In the genomic region with DNA sequence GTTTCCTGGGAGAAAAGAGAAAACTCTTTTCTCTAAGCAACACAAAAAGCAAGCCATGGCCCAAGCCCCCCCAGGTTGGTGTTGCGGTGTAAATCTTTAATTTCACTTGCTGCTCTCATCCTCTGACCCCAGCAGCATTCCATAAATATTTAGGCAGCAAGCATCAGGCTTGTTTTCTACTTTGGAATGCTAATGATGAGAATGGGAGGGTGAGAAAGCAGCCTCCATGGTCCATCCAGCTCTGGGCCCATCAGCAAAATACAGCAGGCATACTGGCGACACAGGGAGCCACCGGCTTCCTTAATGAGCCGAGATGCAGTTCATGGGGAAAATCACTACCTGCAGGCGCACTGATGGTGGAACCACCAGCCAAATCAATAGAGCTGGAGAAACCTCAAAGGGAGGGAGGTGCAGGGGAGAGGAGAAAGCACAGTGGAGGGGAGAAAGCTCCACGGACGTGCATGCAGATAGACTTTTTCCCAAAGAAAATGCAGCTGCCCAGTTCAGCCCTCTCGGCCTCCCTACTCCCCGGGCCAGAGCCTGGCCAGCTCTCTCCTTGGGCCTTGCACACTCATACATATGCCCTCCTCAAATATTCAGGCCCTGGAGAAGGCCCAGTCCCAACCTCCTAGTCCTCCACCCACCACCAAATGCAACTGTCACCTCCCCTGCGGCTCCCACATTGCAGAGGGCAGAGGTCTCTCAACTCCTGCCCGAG, we compare ENCODE assay signal across 15 cellular contexts.
"Had no signal": no experiment of that assay in that cellular context is flagged by ENCODE, and none has a peak within 500 bp of the region (broad histone marks: within the 10 kb centered on the region; RNA-seq: fewer than 3 reads in every experiment).

No MANE protein-coding gene starts in this region.

- ATAC-seq: gastrocnemius medialis; left cardiac atrium; mucosa of descending colon; natural killer cell; stimulated activated naive CD8-positive, alpha-beta T cell treated with anti-CD3 and anti-CD28 coated beads, Interleukin-15, amount 100 ng/mL, for 72 hours had no signal

- H3K27ac Mint-ChIP-seq: activated CD4-positive, alpha-beta memory T cell treated with anti-CD3 and anti-CD28 coated beads, Interleukin-2, amount 10 ng/mL, durations not matched to agents 7 days and 5 days; activated naive CD8-positive, alpha-beta T cell treated with anti-CD3 and anti-CD28 coated beads for 36 hours; natural killer cell; stimulated activated naive CD8-positive, alpha-beta T cell treated with anti-CD3 and anti-CD28 coated beads, Interleukin-15, amount 100 ng/mL, for 72 hours had no signal

- H3K9me3 ChIP-seq: colonic mucosa, gastrocnemius medialis, heart right ventricle, testis had no signal

- H3K27ac ChIP-seq: colonic mucosa, gastrocnemius medialis, heart right ventricle, testis had no signal

- DNase-seq: activated CD4-positive, alpha-beta memory T cell treated with anti-CD3 and anti-CD28 coated beads, Interleukin-2, amount 10 ng/mL, durations not matched to agents 7 days and 5 days; activated gamma-delta T cell; activated naive CD8-positive, alpha-beta T cell treated with anti-CD3 and anti-CD28 coated beads for 36 hours; activated T-cell treated with anti-CD3 and anti-CD28 coated beads, Interleukin-2, amount 50 U/mL, for 48 hours; colonic mucosa; effector CD8-positive, alpha-beta T cell; gastrocnemius medialis; heart right ventricle; left cardiac atrium; mucosa of descending colon; natural killer cell; stimulated activated CD4-positive, alpha-beta T cell treated with anti-CD3 and anti-CD28 coated beads, Interleukin-4, amount 100 ng/mL, for 1 hour; stimulated activated naive CD8-positive, alpha-beta T cell treated with anti-CD3 and anti-CD28 coated beads, Interleukin-15, amount 100 ng/mL, for 72 hours; T-helper 9 cell; testis had no signal

- H3K4me3 ChIP-seq: colonic mucosa, gastrocnemius medialis, heart right ventricle, mucosa of descending colon, testis had no signal

- H3K4me3 Mint-ChIP-seq: activated CD4-positive, alpha-beta memory T cell treated with anti-CD3 and anti-CD28 coated beads, Interleukin-2, amount 10 ng/mL, durations not matched to agents 7 days and 5 days; activated naive CD8-positive, alpha-beta T cell treated with anti-CD3 and anti-CD28 coated beads for 36 hours; natural killer cell; stimulated activated naive CD8-positive, alpha-beta T cell treated with anti-CD3 and anti-CD28 coated beads, Interleukin-15, amount 100 ng/mL, for 72 hours had no signal

- H3K36me3 Mint-ChIP-seq: natural killer cell had no signal

- H3K27me3 ChIP-seq: colonic mucosa, gastrocnemius medialis, testis had no signal

- H3K27me3 Mint-ChIP-seq: activated CD4-positive, alpha-beta memory T cell treated with anti-CD3 and anti-CD28 coated beads, Interleukin-2, amount 10 ng/mL, durations not matched to agents 7 days and 5 days; stimulated activated naive CD8-positive, alpha-beta T cell treated with anti-CD3 and anti-CD28 coated beads, Interleukin-15, amount 100 ng/mL, for 72 hours had no signal

- H3K4me1 ChIP-seq: colonic mucosa, gastrocnemius medialis, testis had no signal

- H3K36me3 ChIP-seq: colonic mucosa, gastrocnemius medialis, heart right ventricle had no signal

- H3K4me1 Mint-ChIP-seq: activated CD4-positive, alpha-beta memory T cell treated with anti-CD3 and anti-CD28 coated beads, Interleukin-2, amount 10 ng/mL, durations not matched to agents 7 days and 5 days; activated naive CD8-positive, alpha-beta T cell treated with anti-CD3 and anti-CD28 coated beads for 36 hours; natural killer cell; stimulated activated naive CD8-positive, alpha-beta T cell treated with anti-CD3 and anti-CD28 coated beads, Interleukin-15, amount 100 ng/mL, for 72 hours had no signal

- H3K9me3 Mint-ChIP-seq: activated CD4-positive, alpha-beta memory T cell treated with anti-CD3 and anti-CD28 coated beads, Interleukin-2, amount 10 ng/mL, durations not matched to agents 7 days and 5 days; natural killer cell had no signal
